11 cellular contexts compared by ENCODE assay signal in the genomic region with DNA sequence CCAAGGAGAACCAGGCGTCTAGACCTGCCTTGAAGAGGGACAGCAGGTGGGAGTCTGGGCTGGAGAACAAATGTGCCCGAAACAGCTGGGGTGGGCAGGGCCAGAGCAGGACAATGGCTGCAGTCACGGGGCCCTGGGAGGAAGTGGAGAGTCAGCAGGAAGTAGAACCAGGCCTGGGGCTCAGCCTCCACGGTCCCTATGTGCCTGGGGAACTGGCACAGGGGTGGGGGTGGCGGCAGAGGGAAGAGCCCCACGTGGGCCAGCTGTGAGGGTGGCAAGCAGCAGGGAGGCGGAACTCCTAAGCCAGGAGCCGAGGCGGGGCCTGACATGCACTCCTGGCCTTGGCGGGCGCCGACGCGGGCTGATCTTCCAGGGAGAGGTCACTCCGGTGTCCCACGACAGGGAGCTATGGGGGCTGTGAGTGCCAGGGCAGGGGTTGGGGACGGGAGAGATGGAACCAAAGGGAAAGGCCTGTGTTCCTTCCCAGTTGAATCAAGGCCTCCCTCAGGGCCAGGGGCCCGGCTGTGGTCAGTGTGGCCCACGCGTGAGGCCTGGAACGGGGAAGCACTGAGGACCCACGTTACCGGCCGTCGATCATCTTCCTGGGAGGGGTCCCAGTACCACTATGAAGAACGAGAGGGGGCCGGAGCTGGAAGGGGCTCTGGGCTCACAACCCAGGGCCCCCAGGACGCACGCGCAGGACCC. TPM values are rescaled to one million over a fixed set of nuclear protein-coding genes. Genes with fewer than 3 reads are reported as not detected.
A peak's percentile ranks its signal among the peaks of the same experiment; 100 is the strongest.
DNase-seq lines count a peak whose midpoint lies in the region; ATAC-seq and TF ChIP-seq lines count a peak whose summit lies in the region.
"Had no signal": no experiment of that assay in that cellular context is flagged by ENCODE, and none has a peak within 500 bp of the region (broad histone marks: within the 10 kb centered on the region; RNA-seq: fewer than 3 reads in every experiment).

No MANE protein-coding gene starts in this region.

- peaks cover 0 to 31% of the 10 kb centered on the region in 2 donors for H3K36me3 ChIP-seq in left lung

- H3K4me1 ChIP-seq in left lung, result peaks cover 0 to 38% of the 10 kb centered on the region in 2 donors

- H3K4me3 ChIP-seq in coronary artery, result peak overlapping the region; percentile 53
- peak overlapping the region in 1 of 2 donors; percentile 24 for H3K4me3 ChIP-seq in left lung
- H3K4me3 ChIP-seq in skeletal muscle cell (ENCODE audit: low read depth, low read length), result no peak overlapping the region

- ATAC-seq in left lung (peak; percentile 86), GM18498 (IDR thresholded peaks at IDR 0.05; ENCODE audit: unreplicated experiment) (no peak)
- ATAC-seq: activated CD8-positive, alpha-beta T cell treated with anti-CD3 and anti-CD28 coated beads, Interleukin-2, amount 10 ng/mL, durations not matched to agents 7 days and 5 days had no signal

- no peak for TF ChIP-seq CTCF in coronary artery (IDR thresholded peaks at IDR 0.05)
- no peak for TF ChIP-seq CTCF in left lung (IDR thresholded peaks at IDR 0.05)

- H3K27ac ChIP-seq in coronary artery, result peak overlapping the region; percentile 22 to 81
- peak overlapping the region; percentile 83 to 86 for H3K27ac ChIP-seq in left lung

- no peaks in the 10 kb centered on the region for H3K9me3 ChIP-seq in left lung

- no peaks in the 10 kb centered on the region for H3K27me3 ChIP-seq in left lung

- DNase-seq in Kasumi-1 (lab: John Stamatoyannopoulos, UW) (peak; percentile 45 to 47), coronary artery (ENCODE audit: low spot score) (no peak), left lung (peak; percentile 91 to 95), skeletal muscle cell (ENCODE audit: low read depth) (peak; percentile 52), NCI-H748 (lab: John Stamatoyannopoulos, UW; ENCODE audit: unreplicated experiment) (no peak), superior temporal gyrus (ENCODE audit: extremely low spot score) (no peak), NCI-H2081 treated with DMSO at 0.1 percent for 48 hours (lab: John Stamatoyannopoulos, UW) (no peak)
- DNase-seq: activated CD8-positive, alpha-beta T cell treated with anti-CD3 and anti-CD28 coated beads, Interleukin-2, amount 10 ng/mL, durations not matched to agents 7 days and 5 days; EL; NCI-H187 had no signal

- intact Hi-C loops in left lung (cut with DNase I), result no loop called here

RNA-seq across cellular contexts. Expression of gene TIMM22, which starts 42.7 kb away (rescaled TPM):
- 10 to 100 TPM; 10.6 to 11.6 TPM for total RNA-seq in left lung

Comparison
In these comparisons a context has a peak if more than half of its experiments do, and no peak if none do; other contexts are left out.
1. DNase-seq: peak in Kasumi-1 (2 of 2), left lung (2 of 2) and skeletal muscle cell (single experiment); none in coronary artery (single experiment), NCI-H748 (single experiment), superior temporal gyrus (single experiment) and NCI-H2081 treated with DMSO at 0.1 percent for 48 hours (single experiment).